In genomic region chr1:54338479-54338878, GRCh38 we compare ENCODE assay signal across 21 cellular contexts.
DNase-seq lines count a peak whose midpoint lies in the region; ATAC-seq and TF ChIP-seq lines count a peak whose summit lies in the region.
"Had no signal": no experiment of that assay in that cellular context is flagged by ENCODE, and none has a peak within 500 bp of the region (broad histone marks: within the 10 kb centered on the region; RNA-seq: fewer than 3 reads in every experiment).

No MANE protein-coding gene starts in this region.

- no peaks in the 10 kb centered on the region for H3K9me3 Mint-ChIP-seq in GM23338
- H3K9me3 Mint-ChIP-seq in effector memory CD8-positive, alpha-beta T cell: no peaks in the 10 kb centered on the region
- no peaks in the 10 kb centered on the region for H3K9me3 Mint-ChIP-seq in neural progenitor cell
- H3K9me3 Mint-ChIP-seq: activated T-cell treated with anti-CD3 and anti-CD28 coated beads, Interleukin-2, amount 50 U/mL, for 4 hours; memory B cell; T-helper 1 cell treated with Interleukin-12 subunit alpha and Interleukin-12 subunit beta and Interleukin-4 antibody, amounts not matched to agents 30 μg/mL and 1 μg/mL, for 36 hours had no signal

- H3K4me3 ChIP-seq in GM23338 (no peak overlapping the region), OCI-LY7 (ENCODE audit: low read depth, low read length, poor library complexity, severe bottlenecking) (no peak overlapping the region), neural progenitor cell (no peak overlapping the region), BE2C (ENCODE audit: low read depth, low read length) (no peak overlapping the region), mucosa of descending colon (no peak overlapping the region)
- H3K4me3 ChIP-seq: breast epithelium, HAP-1, prostate gland, skin epidermis, transverse colon had no signal

- no peaks in the 10 kb centered on the region for H3K9me3 ChIP-seq in OCI-LY7 (ENCODE audit: low read length)
- H3K9me3 ChIP-seq in neural progenitor cell (ENCODE audit: low read depth): no peaks in the 10 kb centered on the region
- no peaks in the 10 kb centered on the region for H3K9me3 ChIP-seq in BE2C
- H3K9me3 ChIP-seq in mucosa of descending colon: no peaks in the 10 kb centered on the region
- H3K9me3 ChIP-seq: breast epithelium, HAP-1, prostate gland, transverse colon had no signal

- POLR2A ChIA-PET in OCI-LY7 (lab: Charles Lee): interaction anchor here (1.8 kb wide), 1 partner anchor 10 kb away, joined by 5 read pairs; no protein-coding TSS in a partner anchor

- H3K36me3 Mint-ChIP-seq in GM23338 (ENCODE audit: low read depth): peaks cover 3% of the 10 kb centered on the region; the same call in 1 of the 3 replicates
- peaks cover 10% of the 10 kb centered on the region for H3K36me3 Mint-ChIP-seq in effector memory CD8-positive, alpha-beta T cell (ENCODE audit: insufficient read depth)
- H3K36me3 Mint-ChIP-seq in neural progenitor cell: peaks cover 18% of the 10 kb centered on the region
- H3K36me3 Mint-ChIP-seq: memory B cell had no signal

- H3K4me2 ChIP-seq in GM23338 (no peak overlapping the region), OCI-LY7 (ENCODE audit: low read length) (peak overlapping the region; percentile 34), neural progenitor cell (no peak overlapping the region)

- H3K36me3 ChIP-seq in GM23338 (ENCODE audit: insufficient read depth) (no peaks in the 10 kb centered on the region), OCI-LY7 (ENCODE audit: insufficient read depth, low read length) (peaks cover 9% of the 10 kb centered on the region; the same call in 1 of the 2 replicates), neural progenitor cell (no peaks in the 10 kb centered on the region), BE2C (no peaks in the 10 kb centered on the region), mucosa of descending colon (ENCODE audit: low read depth) (no peaks in the 10 kb centered on the region)
- H3K36me3 ChIP-seq: breast epithelium, HAP-1, prostate gland, transverse colon had no signal

- no TSS peak for BruUV-seq in OCI-LY7 (replicated peaks; lab: Mats Ljungman, UMichigan)

- H3K4me1 Mint-ChIP-seq in GM23338 (peaks cover 86% of the 10 kb centered on the region), neural progenitor cell (peaks cover 74% of the 10 kb centered on the region)
- H3K4me1 Mint-ChIP-seq in effector memory CD8-positive, alpha-beta T cell (ENCODE audit: low read depth in 2 of 2): peaks cover 49 to 70% of the 10 kb centered on the region in 2 donors

- ATAC-seq in GM23338 (no peak), mucosa of descending colon (no peak)
- ATAC-seq in effector memory CD8-positive, alpha-beta T cell (replicated peaks): no peak
- ATAC-seq: activated T-cell treated with anti-CD3 and anti-CD28 coated beads, Interleukin-2, amount 50 U/mL, for 4 hours; stimulated activated naive CD8-positive, alpha-beta T cell treated with anti-CD3 and anti-CD28 coated beads, Interleukin-15, Interleukin-2, amounts not matched to agents 100 U/mL and 50 U/mL, for 24 hours had no signal

- H3K9me2 ChIP-seq in GM23338 (ENCODE audit: insufficient read depth) (no peaks in the 10 kb centered on the region), OCI-LY7 (ENCODE audit: insufficient read depth, low read length) (no peaks in the 10 kb centered on the region)

- H3K27me3 Mint-ChIP-seq in GM23338 (ENCODE audit: insufficient read depth, low read depth, poor library complexity) (peaks cover 22% of the 10 kb centered on the region), neural progenitor cell (ENCODE audit: insufficient read depth, low read depth) (peaks cover 3% of the 10 kb centered on the region)
- no peaks in the 10 kb centered on the region for H3K27me3 Mint-ChIP-seq in effector memory CD8-positive, alpha-beta T cell
- H3K27me3 Mint-ChIP-seq: memory B cell had no signal

- H3K4me3 Mint-ChIP-seq in GM23338 (no peak overlapping the region), neural progenitor cell (no peak overlapping the region)
- H3K4me3 Mint-ChIP-seq in effector memory CD8-positive, alpha-beta T cell: no peak overlapping the region
- H3K4me3 Mint-ChIP-seq: activated T-cell treated with anti-CD3 and anti-CD28 coated beads, Interleukin-2, amount 50 U/mL, for 4 hours; memory B cell; T-helper 1 cell treated with Interleukin-12 subunit alpha and Interleukin-12 subunit beta and Interleukin-4 antibody, amounts not matched to agents 30 μg/mL and 1 μg/mL, for 36 hours had no signal

- TF ChIP-seq CTCF in GM23338 (conservative IDR thresholded peaks at IDR 0.05; ENCODE audit: low read depth in 2 of 2) (no peak), OCI-LY7 (conservative IDR thresholded peaks at IDR 0.05; ENCODE audit: low read length) (no peak), neural progenitor cell (IDR thresholded peaks at IDR 0.05) (no peak), BE2C (IDR thresholded peaks at IDR 0.05; ENCODE audit: low read depth, low read length) (no peak), mucosa of descending colon (IDR thresholded peaks at IDR 0.05) (no peak)

- H3F3A ChIP-seq in GM23338 (replicated peaks; ENCODE audit: low read depth) (peaks cover 10% of the 10 kb centered on the region; the same call in 1 of the 2 replicates), neural progenitor cell (ENCODE audit: low read depth) (peaks cover 10% of the 10 kb centered on the region)

- no peak overlapping the region for H3K9ac ChIP-seq in neural progenitor cell

- H3K79me2 ChIP-seq in GM23338 (replicated peaks; ENCODE audit: insufficient read depth) (peaks cover 99% of the 10 kb centered on the region), OCI-LY7 (ENCODE audit: insufficient read depth, low read depth, low read length) (0 out of 2 replicates have a peak, but pooled peaks cover 5% of the 10 kb centered on the region), neural progenitor cell (ENCODE audit: low read depth) (peaks cover 96% of the 10 kb centered on the region)

- H3K4me1 ChIP-seq in GM23338 (ENCODE audit: insufficient read depth): peaks cover 83% of the 10 kb centered on the region
- H3K4me1 ChIP-seq in OCI-LY7 (ENCODE audit: insufficient read depth, low read length, poor library complexity, severe bottlenecking): peaks cover 11% of the 10 kb centered on the region
- H3K4me1 ChIP-seq in neural progenitor cell: peaks cover 52% of the 10 kb centered on the region
- H3K4me1 ChIP-seq in BE2C: peaks cover 2% of the 10 kb centered on the region; the same call in 1 of the 2 replicates
- H3K4me1 ChIP-seq in mucosa of descending colon (ENCODE audit: low read depth): peaks cover 39% of the 10 kb centered on the region
- H3K4me1 ChIP-seq: breast epithelium, HAP-1 had no signal

- intact Hi-C loops in OCI-LY7 (cut with micrococcal nuclease; ENCODE audit: unreplicated experiment) (no loop called here), mucosa of descending colon (cut with DNase I, micrococcal nuclease) (no loop called here)

- H4K20me1 ChIP-seq in GM23338 (replicated peaks; ENCODE audit: insufficient read depth) (peaks cover 12% of the 10 kb centered on the region), OCI-LY7 (ENCODE audit: insufficient read depth, low read length) (no peaks in the 10 kb centered on the region), neural progenitor cell (ENCODE audit: low read depth) (peaks cover 100% of the 10 kb centered on the region)

- CTCF ChIA-PET in OCI-LY7 (lab: Charles Lee; ENCODE audit: unreplicated experiment): no interaction called here

- DNase-seq in GM23338 (ENCODE audit: low spot score) (no peak), OCI-LY7 (ENCODE audit: low spot score) (no peak), neural progenitor cell (ENCODE audit: low spot score) (no peak), BE2C (no peak), mucosa of descending colon (no peak)
- DNase-seq in effector memory CD8-positive, alpha-beta T cell: no peak
- no peak for DNase-seq in activated CD4-positive, CD25-positive, alpha-beta regulatory T cell (lab: John Stamatoyannopoulos, UW)
- DNase-seq: activated T-cell treated with anti-CD3 and anti-CD28 coated beads, Interleukin-2, amount 50 U/mL, for 4 hours; KBM-7; kidney; NCI-H2171 treated with DMSO at 0.1 percent for 48 hours; NCI-H748 treated with DMSO at 0.1 percent for 48 hours; SIG-M5; stimulated activated naive CD8-positive, alpha-beta T cell treated with anti-CD3 and anti-CD28 coated beads, Interleukin-15, Interleukin-2, amounts not matched to agents 100 U/mL and 50 U/mL, for 24 hours; transverse colon had no signal

- H3K27ac ChIP-seq in GM23338 (ENCODE audit: low read depth) (no peak overlapping the region; the same call in 1 of the 2 replicates), OCI-LY7 (ENCODE audit: low read depth, low read length, poor library complexity, severe bottlenecking) (no peak overlapping the region), neural progenitor cell (no peak overlapping the region)
- H3K27ac ChIP-seq: breast epithelium, prostate gland, skin epidermis had no signal

- H3K27ac Mint-ChIP-seq in GM23338: peak overlapping the region; percentile 51; the same call in 1 of the 2 replicates
- peak overlapping the region; percentile 54 to 83 for H3K27ac Mint-ChIP-seq in effector memory CD8-positive, alpha-beta T cell
- H3K27ac Mint-ChIP-seq in neural progenitor cell: peak overlapping the region; percentile 39

- H3K27me3 ChIP-seq in GM23338 (ENCODE audit: insufficient read depth) (no peaks in the 10 kb centered on the region), neural progenitor cell (no peaks in the 10 kb centered on the region), BE2C (no peaks in the 10 kb centered on the region)
- H3K27me3 ChIP-seq: breast epithelium, transverse colon had no signal

- H2AFZ ChIP-seq in GM23338: no peak overlapping the region
- H2AFZ ChIP-seq in OCI-LY7 (ENCODE audit: low read length): no peak overlapping the region
- no peak overlapping the region for H2AFZ ChIP-seq in neural progenitor cell (replicated peaks)

TF ChIP-seq in GM23338, 12 proteins besides CTCF, POLR2A, EP300 and RAD21 (continues in another document):
- TF ChIP-seq ZNF114 (CRISPR knock-in tag; IDR thresholded peaks at IDR 0.05) (no peak), ETS1 (IDR thresholded peaks at IDR 0.05) (no peak), ZNF331 (CRISPR knock-in tag; IDR thresholded peaks at IDR 0.05; ENCODE audit: low read depth) (no peak), POLR2AphosphoS5 (IDR thresholded peaks at IDR 0.05; ENCODE audit: low read depth) (no peak), EZH2 (IDR thresholded peaks at IDR 0.05; ENCODE audit: low read depth, unreplicated experiment) (no peak), STAT1 (IDR thresholded peaks at IDR 0.05; ENCODE audit: unreplicated experiment) (no peak)
